ENCODE assay signal across 22 cellular contexts in the genomic region with DNA sequence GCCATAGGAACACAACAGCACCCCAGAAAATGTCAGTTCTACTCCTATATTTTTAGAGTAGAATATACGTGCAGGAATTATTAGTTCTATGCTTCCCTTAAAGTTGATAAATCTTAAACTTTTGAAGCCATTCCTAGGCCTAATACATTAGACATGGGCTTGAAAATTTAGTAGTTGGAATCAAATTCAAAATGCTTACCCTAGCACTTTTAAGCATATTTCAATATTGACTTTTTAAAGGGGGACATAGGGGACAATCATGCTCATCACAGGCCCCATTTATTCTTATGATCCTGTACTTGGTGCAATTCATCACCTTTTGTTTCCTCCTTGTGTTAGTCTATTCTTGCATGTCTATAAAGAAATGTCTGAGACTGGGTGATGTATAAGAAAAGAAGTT.
"Had no signal": no experiment of that assay in that cellular context is flagged by ENCODE, and none has a peak within 500 bp of the region (broad histone marks: within the 10 kb centered on the region; RNA-seq: fewer than 3 reads in every experiment).

No MANE protein-coding gene starts in this region.

- H3K9me3 ChIP-seq: left lung, lower lobe of right lung, ovary, prostate gland, sigmoid colon, spleen, suprapubic skin, thoracic aorta, tibial artery, uterus had no signal

- DNase-seq: hippocampal formation; left colon; left lung; lower lobe of right lung; mammary epithelial cell; mesenchymal stem cell; naive thymus-derived CD8-positive, alpha-beta T cell; ovary; retina; right cardiac atrium; sigmoid colon; small intestine; spleen; stimulated activated CD4-positive, alpha-beta T cell treated with anti-CD3 and anti-CD28 coated beads, Interleukin-4, amount 100 ng/mL, for 24 hours; stimulated activated naive CD4-positive, alpha-beta T cell; tibial artery; uterus had no signal

- H3K36me3 ChIP-seq: left lung, lower lobe of right lung, ovary, prostate gland, sigmoid colon, spleen, suprapubic skin, thoracic aorta, tibial artery, uterus had no signal

- H3K27ac ChIP-seq: left lung, lower lobe of right lung, ovary, prostate gland, sigmoid colon, suprapubic skin, thoracic aorta, tibial artery, uterus had no signal

- H3K27me3 ChIP-seq: left lung, ovary, sigmoid colon, spleen, suprapubic skin, tibial artery, uterus had no signal

- H3K4me1 ChIP-seq: lower lobe of right lung, prostate gland, sigmoid colon, suprapubic skin, tibial artery, uterus had no signal

- FAIRE-seq: keratinocyte, small intestine had no signal

- ATAC-seq: left colon; left lung; lower lobe of right lung; naive thymus-derived CD8-positive, alpha-beta T cell; right cardiac atrium; stimulated activated effector memory CD8-positive, alpha-beta T cell treated with anti-CD3 and anti-CD28 coated beads, Interleukin-12 subunit alpha, Interleukin-12 subunit beta, amount 100 ng/mL, for 72 hours had no signal

- H3K4me3 ChIP-seq: left lung, lower lobe of right lung, ovary, prostate gland, sigmoid colon, spleen, suprapubic skin, thoracic aorta, tibial artery, uterus had no signal
